ENCODE assay signal across 1 cellular context in genomic region chr20:21505161-21505809, GRCh38.
TF ChIP-seq lines count a peak whose summit lies in the region.

No MANE protein-coding gene starts in this region.

TF ChIP-seq in HepG2, 621 proteins besides CTCF, POLR2A, EP300 and RAD21 (continued from another document):
- no peak for TF ChIP-seq ZBTB40 (IDR thresholded peaks at IDR 0.05)
- 0 out of 2 replicates have a peak, but pooled peaks have one; percentile 7 for TF ChIP-seq ZBTB40 (CRISPR knock-in tag; IDR thresholded peaks at IDR 0.05)
- no peak for TF ChIP-seq ZNF160 (CRISPR knock-in tag; IDR thresholded peaks at IDR 0.05)
- no peak for TF ChIP-seq ARNT (IDR thresholded peaks at IDR 0.05)
- peak; percentile 49 for TF ChIP-seq HNRNPLL (IDR thresholded peaks at IDR 0.05; ENCODE audit: low read depth, low read length, poor library complexity, severe bottlenecking)
- TF ChIP-seq ZNF761 (CRISPR knock-in tag; conservative IDR thresholded peaks at IDR 0.05), result 0 out of 2 replicates have a peak, but pooled peaks have one; percentile 15
- TF ChIP-seq IRF2 (CRISPR knock-in tag; IDR thresholded peaks at IDR 0.05), result peak; percentile 60
- no peak for TF ChIP-seq ZNF713 (CRISPR knock-in tag; IDR thresholded peaks at IDR 0.05)
- no peak for TF ChIP-seq ZNF121 (CRISPR knock-in tag; IDR thresholded peaks at IDR 0.05)
- no peak; the same call in 1 of the 2 replicates for TF ChIP-seq MEIS1 (CRISPR knock-in tag; IDR thresholded peaks at IDR 0.05; ENCODE audit: borderline replicate concordance)
- peak; percentile 65; the same call in 1 of the 2 replicates for TF ChIP-seq KDM4B (CRISPR knock-in tag; IDR thresholded peaks at IDR 0.05)
- TF ChIP-seq TFE3 (CRISPR knock-in tag; IDR thresholded peaks at IDR 0.05), result peak; percentile 25; the same call in 1 of the 2 replicates
- TF ChIP-seq CSRNP1 (CRISPR knock-in tag; IDR thresholded peaks at IDR 0.05), result no peak
- TF ChIP-seq TAF15 (IDR thresholded peaks at IDR 0.05; ENCODE audit: low read depth, low read length, poor library complexity, severe bottlenecking), result peak; percentile 51
- no peak for TF ChIP-seq ZBTB8A (CRISPR knock-in tag; IDR thresholded peaks at IDR 0.05; ENCODE audit: borderline replicate concordance, low read depth)
- TF ChIP-seq NFE2L2 (IDR thresholded peaks at IDR 0.05; ENCODE audit: low read length), result no peak
- TF ChIP-seq MIER2 (CRISPR knock-in tag; IDR thresholded peaks at IDR 0.05), result no peak
- TF ChIP-seq SRY (CRISPR knock-in tag; IDR thresholded peaks at IDR 0.05), result peak; percentile 29; the same call in 1 of the 2 replicates
- no peak for TF ChIP-seq ELF4 (CRISPR knock-in tag; IDR thresholded peaks at IDR 0.05; ENCODE audit: borderline replicate concordance)
- TF ChIP-seq SMARCE1 (IDR thresholded peaks at IDR 0.05; ENCODE audit: borderline replicate concordance), result no peak
- TF ChIP-seq ZNF335 (CRISPR knock-in tag; IDR thresholded peaks at IDR 0.05), result 0 out of 2 replicates have a peak, but pooled peaks have one; percentile 50
- TF ChIP-seq ZFY (CRISPR knock-in tag; IDR thresholded peaks at IDR 0.05), result no peak
- 0 out of 2 replicates have a peak, but pooled peaks have one; percentile 38 for TF ChIP-seq ZNF124 (CRISPR knock-in tag; IDR thresholded peaks at IDR 0.05)
- TF ChIP-seq IKZF5 (CRISPR knock-in tag; IDR thresholded peaks at IDR 0.05), result peak; percentile 32; the same call in 1 of the 2 replicates
- peak; percentile 41 for TF ChIP-seq YY1 (IDR thresholded peaks at IDR 0.05; ENCODE audit: insufficient read depth, insufficient replicate concordance, low read depth, low read length)
- TF ChIP-seq ZKSCAN1 (IDR thresholded peaks at IDR 0.05; ENCODE audit: low read length), result peak; percentile 45; the same call in 1 of the 2 replicates
- 0 out of 2 replicates have a peak, but pooled peaks have one; percentile 65 for TF ChIP-seq HNRNPL (IDR thresholded peaks at IDR 0.05; ENCODE audit: low read depth, low read length)
- no peak for TF ChIP-seq ZNF746 (CRISPR knock-in tag; IDR thresholded peaks at IDR 0.05)
- TF ChIP-seq ZNF788 (CRISPR knock-in tag; IDR thresholded peaks at IDR 0.05; ENCODE audit: borderline replicate concordance), result no peak; the same call in 1 of the 2 replicates
- TF ChIP-seq ZBTB7B (CRISPR knock-in tag; IDR thresholded peaks at IDR 0.05), result peak; percentile 71
- no peak for TF ChIP-seq SNAI1 (CRISPR knock-in tag; IDR thresholded peaks at IDR 0.05; ENCODE audit: borderline replicate concordance)
- TF ChIP-seq PITX1 (CRISPR knock-in tag; IDR thresholded peaks at IDR 0.05), result peak; percentile 51; the same call in 1 of the 2 replicates
- no peak for TF ChIP-seq ZNF75D (CRISPR knock-in tag; IDR thresholded peaks at IDR 0.05; ENCODE audit: borderline replicate concordance)
- TF ChIP-seq MTF1 (CRISPR knock-in tag; IDR thresholded peaks at IDR 0.05), result no peak
- peak; percentile 92 for TF ChIP-seq SMC3 (IDR thresholded peaks at IDR 0.05; ENCODE audit: low read length)
- TF ChIP-seq ZBTB38 (CRISPR knock-in tag; IDR thresholded peaks at IDR 0.05), result no peak; the same call in 1 of the 2 replicates
- peak; percentile 39 for TF ChIP-seq ZFP36 (IDR thresholded peaks at IDR 0.05; ENCODE audit: borderline replicate concordance, low read depth, low read length, partially characterized antibody)
- TF ChIP-seq ZBED4 (CRISPR knock-in tag; IDR thresholded peaks at IDR 0.05; ENCODE audit: borderline replicate concordance), result 0 out of 2 replicates have a peak, but pooled peaks have one; percentile 23
- 0 out of 2 replicates have a peak, but pooled peaks have one; percentile 18 for TF ChIP-seq HCFC1 (IDR thresholded peaks at IDR 0.05; ENCODE audit: low read depth, low read length)
- TF ChIP-seq NFIC (IDR thresholded peaks at IDR 0.05; ENCODE audit: low read length), result no peak
- no peak for TF ChIP-seq CHCHD3 (CRISPR knock-in tag; IDR thresholded peaks at IDR 0.05)
